In the genomic region with DNA sequence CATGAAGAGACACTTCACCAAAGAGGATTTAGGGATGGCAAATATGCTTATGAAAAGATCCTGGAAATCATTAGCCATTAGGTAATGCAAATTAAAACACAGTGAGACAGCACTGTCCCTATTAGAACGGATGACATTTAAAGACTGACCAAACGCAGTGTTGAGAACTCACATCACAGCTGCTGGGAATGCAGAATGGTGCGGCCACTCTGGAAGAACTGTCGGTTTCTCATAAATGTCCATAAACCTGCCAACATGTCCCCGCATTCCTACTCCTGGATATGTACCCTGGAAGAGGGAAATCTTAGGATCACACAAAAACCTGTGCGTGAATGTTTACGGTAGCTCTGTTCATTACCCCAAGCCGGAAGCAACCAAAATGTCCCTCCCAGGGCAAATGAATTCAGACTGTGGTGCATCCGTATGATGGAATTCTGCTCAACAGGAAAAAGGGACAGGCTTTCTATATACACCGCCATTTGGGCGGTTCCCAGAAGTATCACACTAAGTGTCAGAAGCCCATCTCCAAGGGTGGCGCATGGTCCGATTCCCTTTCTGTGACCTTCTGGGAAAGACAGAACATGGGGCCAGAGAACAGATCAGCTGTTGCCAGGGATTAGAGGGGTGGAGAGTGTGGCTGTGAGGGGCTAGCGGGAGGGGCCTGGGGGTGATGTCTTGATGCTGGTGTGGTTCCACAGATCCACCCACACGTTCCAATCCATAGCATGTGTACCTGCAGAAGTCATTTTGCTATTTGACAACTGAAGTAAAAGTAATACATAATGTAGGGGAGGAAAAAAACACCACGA, we compare ENCODE assay signal across 12 cellular contexts.
DNase-seq lines count a peak whose midpoint lies in the region; ATAC-seq and TF ChIP-seq lines count a peak whose summit lies in the region.
"Had no signal": no experiment of that assay in that cellular context is flagged by ENCODE, and none has a peak within 500 bp of the region (broad histone marks: within the 10 kb centered on the region; RNA-seq: fewer than 3 reads in every experiment).

No MANE protein-coding gene starts in this region.

- BruUV-seq in PC-3 (replicated peaks; lab: Mats Ljungman, UMichigan), result no TSS peak

- no peaks in the 10 kb centered on the region for H3F3A ChIP-seq in PC-3 (ENCODE audit: low read length, unreplicated experiment)

- POLR2A ChIA-PET in PC-3 (lab: Charles Lee; ENCODE audit: unreplicated experiment), result interaction anchor here (0.7 kb wide), 1 partner anchor 97 kb away, joined by 3 read pairs; no protein-coding TSS in a partner anchor

- H3K27ac ChIP-seq in PC-3 (ENCODE audit: low read length) (peak overlapping the region; percentile 95), dorsolateral prefrontal cortex (peak overlapping the region in 30 of 59 donors; percentile 1 to 83 (median 59))
- H3K27ac ChIP-seq: colonic mucosa had no signal

- H3K79me2 ChIP-seq in PC-3 (ENCODE audit: low read length), result peaks cover 23% of the 10 kb centered on the region

- ATAC-seq in PC-3 (no peak), GM18861 (IDR thresholded peaks at IDR 0.05; ENCODE audit: unreplicated experiment) (no peak)

- H3K9ac ChIP-seq in PC-3 (ENCODE audit: low read length), result peak overlapping the region; percentile 84

- no peak overlapping the region for H2AFZ ChIP-seq in PC-3 (ENCODE audit: low read length)

- TF ChIP-seq CTCF in PC-3 (conservative IDR thresholded peaks at IDR 0.05; ENCODE audit: low read depth, low read length) (no peak), dorsolateral prefrontal cortex (IDR thresholded peaks at IDR 0.05 in 54 of 56, conservative IDR thresholded peaks at IDR 0.05 in 2 of 56; ENCODE audit: low read depth in 1 of 56, partially characterized antibody in 56 of 56) (no peak)

- intact Hi-C loops in PC-3 (cut with micrococcal nuclease), result loop anchor here (2.0 kb wide), 1 partner anchor 32 kb away; no protein-coding TSS in a partner anchor
- intact Hi-C loops in dorsolateral prefrontal cortex (cut with DNase I), result loop anchor here (5.0 kb wide), 2 partner anchors 37 to 38 kb away; no protein-coding TSS in a partner anchor
- intact Hi-C loops in posterior vena cava (cut with DNase I), result no loop called here

- H3K4me3 ChIP-seq in PC-3 (ENCODE audit: low read length), result no peak overlapping the region
- no peak overlapping the region for H3K4me3 ChIP-seq in dorsolateral prefrontal cortex
- H3K4me3 ChIP-seq in H7 (ENCODE audit: insufficient read depth, low read depth, low read length), result no peak overlapping the region
- H3K4me3 ChIP-seq: colonic mucosa, lung had no signal

- peak overlapping the region; percentile 61 for H3K4me2 ChIP-seq in PC-3 (ENCODE audit: low read length)

- CTCF ChIA-PET in PC-3 (lab: Charles Lee), result no interaction called here

- H3K36me3 ChIP-seq in PC-3 (ENCODE audit: low read depth, low read length) (0 out of 2 replicates have a peak, but pooled peaks cover 7% of the 10 kb centered on the region), H7 (replicated peaks; ENCODE audit: control insufficient read depth, insufficient read depth, low read length) (no peaks in the 10 kb centered on the region)
- H3K36me3 ChIP-seq: colonic mucosa had no signal

- no peaks in the 10 kb centered on the region for H4K20me1 ChIP-seq in PC-3 (ENCODE audit: low read length)

- H3K9me3 ChIP-seq in PC-3 (ENCODE audit: low read length), result no peaks in the 10 kb centered on the region
- H3K9me3 ChIP-seq: colonic mucosa had no signal

- peaks cover 47% of the 10 kb centered on the region for H3K4me1 ChIP-seq in PC-3 (ENCODE audit: insufficient read depth, low read length)
- H3K4me1 ChIP-seq: colonic mucosa had no signal

- peak; percentile 21 for DNase-seq in activated CD4-positive, CD25-positive, alpha-beta regulatory T cell treated with anti-CD3 and anti-CD28 coated beads, Interleukin-2, amount 50 U/mL, for 72 hours
- no peak for DNase-seq in activated CD4-positive, CD25-positive, alpha-beta regulatory T cell (lab: John Stamatoyannopoulos, UW)
- DNase-seq in PC-3 (no peak), dorsolateral prefrontal cortex (peak in 3 of 10 donors; percentile 11 to 27 (median 11)), posterior vena cava (ENCODE audit: low spot score) (peak; percentile 36), DMS153 treated with DMSO at 0.1 percent for 48 hours (lab: John Stamatoyannopoulos, UW; ENCODE audit: unreplicated experiment) (no peak), H7 (no peak)
- DNase-seq: colonic mucosa; nucleus accumbens; stimulated activated CD4-positive, alpha-beta T cell treated with anti-CD3 and anti-CD28 coated beads, Interleukin-12 subunit alpha, Interleukin-12 subunit beta, amount 100 ng/mL, for 4 hours had no signal

- no peaks in the 10 kb centered on the region for H3K9me2 ChIP-seq in PC-3 (replicated peaks; ENCODE audit: low read length)

- H3K27me3 ChIP-seq in PC-3 (ENCODE audit: low read length) (no peaks in the 10 kb centered on the region), dorsolateral prefrontal cortex (no peaks in the 10 kb centered on the region), H7 (ENCODE audit: control insufficient read depth, insufficient read depth, low read length) (no peaks in the 10 kb centered on the region)
- H3K27me3 ChIP-seq: colonic mucosa had no signal

Comparison
In these comparisons a context has a peak if more than half of its experiments do, and no peak if none do; other contexts are left out.
1. DNase-seq: peak in activated CD4-positive, CD25-positive, alpha-beta regulatory T cell treated with anti-CD3 and anti-CD28 coated beads, Interleukin-2, amount 50 U/mL, for 72 hours (single experiment) and posterior vena cava (single experiment); none in activated CD4-positive, CD25-positive, alpha-beta regulatory T cell (0 of 4), PC-3 (single experiment), DMS153 treated with DMSO at 0.1 percent for 48 hours (single experiment) and H7 (single experiment).
2. intact Hi-C loops: an anchor here in PC-3 (2.0 kb wide) and dorsolateral prefrontal cortex (5.0 kb wide); none called in posterior vena cava.